Comparison of ENCODE assay signal across 1 cellular context in the genomic region with DNA sequence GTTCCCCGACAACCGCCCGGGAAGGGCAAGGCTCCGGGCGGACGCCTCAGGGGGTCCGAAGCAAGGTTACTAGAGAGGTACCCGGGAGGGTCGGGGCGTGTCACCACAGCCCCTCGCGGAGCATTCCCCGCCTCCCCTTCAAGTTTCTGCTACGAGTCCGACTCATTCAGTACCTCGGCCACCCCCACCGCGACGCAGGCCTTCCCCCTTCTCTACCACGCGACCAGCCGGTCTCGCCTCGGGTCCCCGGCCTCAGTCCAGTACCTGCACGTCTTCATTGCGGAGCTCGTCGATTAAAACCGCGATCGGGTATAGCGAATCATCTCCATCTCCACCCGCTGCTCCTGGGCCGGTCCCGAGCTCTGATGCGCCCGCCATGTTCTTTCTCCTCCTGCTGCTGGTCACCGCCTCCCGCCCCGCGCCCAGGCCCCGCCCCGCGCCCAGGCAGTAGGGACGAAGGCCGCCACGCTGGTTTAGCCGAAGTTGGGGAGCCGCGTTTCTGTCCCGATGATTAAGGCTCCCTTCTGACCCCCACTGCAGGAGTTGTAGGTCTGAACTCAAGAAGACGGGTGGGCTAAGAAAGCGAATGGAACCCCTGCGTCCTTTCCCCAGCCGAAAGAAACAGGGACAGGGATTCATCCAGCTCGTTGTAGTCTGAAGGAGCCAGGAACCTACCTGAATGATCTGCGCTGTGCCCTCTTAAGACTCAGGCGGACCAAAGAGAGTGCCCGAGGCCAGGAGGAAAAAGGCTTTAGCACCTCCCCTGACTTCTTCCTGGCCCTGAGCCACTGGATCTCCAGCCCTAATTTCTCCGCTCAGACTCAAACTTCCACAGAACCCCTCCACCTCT.
TF ChIP-seq lines count a peak whose summit lies in the region.

PPP2R1B (minus strand) TSS at position 406 of the 850 bp plus-strand sequence; CDS start at position 378, 28 bp downstream.

TF ChIP-seq in HepG2, 621 proteins besides CTCF, POLR2A, EP300 and RAD21 (continued from another document and continues in another):
- TF ChIP-seq AKNA (CRISPR knock-in tag; IDR thresholded peaks at IDR 0.05; ENCODE audit: borderline replicate concordance) (no peak), NFIC (IDR thresholded peaks at IDR 0.05; ENCODE audit: low read length) (no peak), ZNF746 (CRISPR knock-in tag; IDR thresholded peaks at IDR 0.05) (no peak), ZBTB21 (CRISPR knock-in tag; IDR thresholded peaks at IDR 0.05) (no peak), ZNF691 (CRISPR knock-in tag; IDR thresholded peaks at IDR 0.05; ENCODE audit: borderline replicate concordance, low read depth) (no peak), PHF21A (CRISPR knock-in tag; IDR thresholded peaks at IDR 0.05) (peak; percentile 17; the same call in 1 of the 2 replicates), PAX8 (CRISPR knock-in tag; IDR thresholded peaks at IDR 0.05; ENCODE audit: borderline replicate concordance) (no peak), FOXK1 (CRISPR knock-in tag; IDR thresholded peaks at IDR 0.05; ENCODE audit: borderline replicate concordance, low read depth) (no peak), MEIS2 (CRISPR knock-in tag; IDR thresholded peaks at IDR 0.05) (no peak), FOSL2 (CRISPR knock-in tag; IDR thresholded peaks at IDR 0.05) (peak; percentile 18; the same call in 1 of the 2 replicates), MXD4 (CRISPR knock-in tag; IDR thresholded peaks at IDR 0.05) (no peak; the same call in 1 of the 2 replicates), ZHX1 (CRISPR knock-in tag; IDR thresholded peaks at IDR 0.05; ENCODE audit: low read depth) (no peak), ZNF670 (CRISPR knock-in tag; IDR thresholded peaks at IDR 0.05; ENCODE audit: borderline replicate concordance) (no peak), RARA (CRISPR knock-in tag; IDR thresholded peaks at IDR 0.05) (0 out of 2 replicates have a peak, but pooled peaks have one; percentile 4), POLR2AphosphoS2 (IDR thresholded peaks at IDR 0.05; ENCODE audit: low read depth, low read length) (no peak), ARNT2 (CRISPR knock-in tag; IDR thresholded peaks at IDR 0.05; ENCODE audit: low read depth) (peak; percentile 73; the same call in 1 of the 2 replicates), FOXP1 (IDR thresholded peaks at IDR 0.05) (no peak), FOXP1 (CRISPR knock-in tag; IDR thresholded peaks at IDR 0.05) (no peak), STAT6 (CRISPR knock-in tag; IDR thresholded peaks at IDR 0.05; ENCODE audit: borderline replicate concordance) (no peak), NCOR1 (IDR thresholded peaks at IDR 0.05; ENCODE audit: borderline replicate concordance, low read length) (no peak), MTF1 (CRISPR knock-in tag; IDR thresholded peaks at IDR 0.05) (0 out of 2 replicates have a peak, but pooled peaks have one; percentile 56), ZKSCAN5 (CRISPR knock-in tag; IDR thresholded peaks at IDR 0.05) (no peak), GPN1 (CRISPR knock-in tag; IDR thresholded peaks at IDR 0.05; ENCODE audit: borderline replicate concordance) (no peak), BATF2 (CRISPR knock-in tag; IDR thresholded peaks at IDR 0.05) (no peak), PHF8 (CRISPR knock-in tag; IDR thresholded peaks at IDR 0.05) (peak; percentile 90), KDM5B (CRISPR knock-in tag; IDR thresholded peaks at IDR 0.05; ENCODE audit: borderline replicate concordance) (peak; percentile 33; the same call in 1 of the 2 replicates), ZNF468 (CRISPR knock-in tag; IDR thresholded peaks at IDR 0.05) (no peak)
- TF ChIP-seq, protein P1, sequence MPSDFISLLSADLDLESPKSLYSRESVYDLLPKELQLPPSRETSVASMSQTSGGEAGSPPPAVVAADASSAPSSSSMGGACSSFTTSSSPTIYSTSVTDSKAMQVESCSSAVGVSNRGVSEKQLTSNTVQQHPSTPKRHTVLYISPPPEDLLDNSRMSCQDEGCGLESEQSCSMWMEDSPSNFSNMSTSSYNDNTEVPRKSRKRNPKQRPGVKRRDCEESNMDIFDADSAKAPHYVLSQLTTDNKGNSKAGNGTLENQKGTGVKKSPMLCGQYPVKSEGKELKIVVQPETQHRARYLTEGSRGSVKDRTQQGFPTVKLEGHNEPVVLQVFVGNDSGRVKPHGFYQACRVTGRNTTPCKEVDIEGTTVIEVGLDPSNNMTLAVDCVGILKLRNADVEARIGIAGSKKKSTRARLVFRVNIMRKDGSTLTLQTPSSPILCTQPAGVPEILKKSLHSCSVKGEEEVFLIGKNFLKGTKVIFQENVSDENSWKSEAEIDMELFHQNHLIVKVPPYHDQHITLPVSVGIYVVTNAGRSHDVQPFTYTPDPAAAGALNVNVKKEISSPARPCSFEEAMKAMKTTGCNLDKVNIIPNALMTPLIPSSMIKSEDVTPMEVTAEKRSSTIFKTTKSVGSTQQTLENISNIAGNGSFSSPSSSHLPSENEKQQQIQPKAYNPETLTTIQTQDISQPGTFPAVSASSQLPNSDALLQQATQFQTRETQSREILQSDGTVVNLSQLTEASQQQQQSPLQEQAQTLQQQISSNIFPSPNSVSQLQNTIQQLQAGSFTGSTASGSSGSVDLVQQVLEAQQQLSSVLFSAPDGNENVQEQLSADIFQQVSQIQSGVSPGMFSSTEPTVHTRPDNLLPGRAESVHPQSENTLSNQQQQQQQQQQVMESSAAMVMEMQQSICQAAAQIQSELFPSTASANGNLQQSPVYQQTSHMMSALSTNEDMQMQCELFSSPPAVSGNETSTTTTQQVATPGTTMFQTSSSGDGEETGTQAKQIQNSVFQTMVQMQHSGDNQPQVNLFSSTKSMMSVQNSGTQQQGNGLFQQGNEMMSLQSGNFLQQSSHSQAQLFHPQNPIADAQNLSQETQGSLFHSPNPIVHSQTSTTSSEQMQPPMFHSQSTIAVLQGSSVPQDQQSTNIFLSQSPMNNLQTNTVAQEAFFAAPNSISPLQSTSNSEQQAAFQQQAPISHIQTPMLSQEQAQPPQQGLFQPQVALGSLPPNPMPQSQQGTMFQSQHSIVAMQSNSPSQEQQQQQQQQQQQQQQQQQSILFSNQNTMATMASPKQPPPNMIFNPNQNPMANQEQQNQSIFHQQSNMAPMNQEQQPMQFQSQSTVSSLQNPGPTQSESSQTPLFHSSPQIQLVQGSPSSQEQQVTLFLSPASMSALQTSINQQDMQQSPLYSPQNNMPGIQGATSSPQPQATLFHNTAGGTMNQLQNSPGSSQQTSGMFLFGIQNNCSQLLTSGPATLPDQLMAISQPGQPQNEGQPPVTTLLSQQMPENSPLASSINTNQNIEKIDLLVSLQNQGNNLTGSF (CRISPR knock-in tag; IDR thresholded peaks at IDR 0.05) = no peak; the same call in 1 of the 2 replicates
- TF ChIP-seq, protein P2, sequence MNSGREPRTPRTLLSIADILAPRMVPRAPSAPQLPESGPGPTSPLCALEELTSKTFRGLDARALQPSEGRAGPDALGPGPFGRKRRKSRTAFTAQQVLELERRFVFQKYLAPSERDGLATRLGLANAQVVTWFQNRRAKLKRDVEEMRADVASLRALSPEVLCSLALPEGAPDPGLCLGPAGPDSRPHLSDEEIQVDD (CRISPR knock-in tag; IDR thresholded peaks at IDR 0.05; ENCODE audit: borderline replicate concordance) = no peak
- TF ChIP-seq, protein P3, sequence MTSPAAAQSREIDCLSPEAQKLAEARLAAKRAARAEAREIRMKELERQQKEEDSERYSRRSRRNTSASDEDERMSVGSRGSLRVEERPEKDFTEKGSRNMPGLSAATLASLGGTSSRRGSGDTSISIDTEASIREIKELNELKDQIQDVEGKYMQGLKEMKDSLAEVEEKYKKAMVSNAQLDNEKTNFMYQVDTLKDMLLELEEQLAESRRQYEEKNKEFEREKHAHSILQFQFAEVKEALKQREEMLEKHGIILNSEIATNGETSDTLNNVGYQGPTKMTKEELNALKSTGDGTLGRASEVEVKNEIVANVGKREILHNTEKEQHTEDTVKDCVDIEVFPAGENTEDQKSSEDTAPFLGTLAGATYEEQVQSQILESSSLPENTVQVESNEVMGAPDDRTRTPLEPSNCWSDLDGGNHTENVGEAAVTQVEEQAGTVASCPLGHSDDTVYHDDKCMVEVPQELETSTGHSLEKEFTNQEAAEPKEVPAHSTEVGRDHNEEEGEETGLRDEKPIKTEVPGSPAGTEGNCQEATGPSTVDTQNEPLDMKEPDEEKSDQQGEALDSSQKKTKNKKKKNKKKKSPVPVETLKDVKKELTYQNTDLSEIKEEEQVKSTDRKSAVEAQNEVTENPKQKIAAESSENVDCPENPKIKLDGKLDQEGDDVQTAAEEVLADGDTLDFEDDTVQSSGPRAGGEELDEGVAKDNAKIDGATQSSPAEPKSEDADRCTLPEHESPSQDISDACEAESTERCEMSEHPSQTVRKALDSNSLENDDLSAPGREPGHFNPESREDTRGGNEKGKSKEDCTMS (CRISPR knock-in tag; conservative IDR thresholded peaks at IDR 0.05) = no peak
- TF ChIP-seq, protein P4, sequence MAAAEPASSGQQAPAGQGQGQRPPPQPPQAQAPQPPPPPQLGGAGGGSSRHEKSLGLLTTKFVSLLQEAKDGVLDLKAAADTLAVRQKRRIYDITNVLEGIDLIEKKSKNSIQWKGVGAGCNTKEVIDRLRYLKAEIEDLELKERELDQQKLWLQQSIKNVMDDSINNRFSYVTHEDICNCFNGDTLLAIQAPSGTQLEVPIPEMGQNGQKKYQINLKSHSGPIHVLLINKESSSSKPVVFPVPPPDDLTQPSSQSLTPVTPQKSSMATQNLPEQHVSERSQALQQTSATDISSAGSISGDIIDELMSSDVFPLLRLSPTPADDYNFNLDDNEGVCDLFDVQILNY (CRISPR knock-in tag; conservative IDR thresholded peaks at IDR 0.05) = no peak
